ENCODE assay signal across 20 cellular contexts in the genomic region with DNA sequence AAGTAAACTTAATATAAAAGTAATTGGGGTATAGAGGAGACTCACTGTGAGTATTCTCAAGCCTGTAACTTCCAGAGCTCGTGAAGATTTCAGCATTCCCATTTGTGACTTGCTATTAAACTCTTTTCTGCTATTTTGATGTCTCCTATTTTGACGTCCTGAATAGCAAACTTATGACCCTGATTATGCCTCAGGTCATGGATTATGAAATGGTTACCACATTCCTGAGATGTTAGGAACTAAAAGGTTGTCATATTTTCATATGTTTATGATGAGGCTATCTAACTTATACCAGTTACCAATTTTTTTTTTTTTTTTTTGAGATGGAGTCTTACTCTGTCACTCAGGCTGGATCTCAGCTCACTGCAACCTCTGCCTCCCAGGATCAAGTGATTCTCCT.
DNase-seq lines count a peak whose midpoint lies in the region; TF ChIP-seq lines count a peak whose summit lies in the region.
"Had no signal": no experiment of that assay in that cellular context is flagged by ENCODE, and none has a peak within 500 bp of the region (broad histone marks: within the 10 kb centered on the region; RNA-seq: fewer than 3 reads in every experiment).

No MANE protein-coding gene starts in this region.

- H2BK120ac ChIP-seq in trophoblast cell (ENCODE audit: insufficient read depth, low read length, poor library complexity), result no peak overlapping the region

- no peak overlapping the region for H2AK5ac ChIP-seq in trophoblast cell (ENCODE audit: low read length)

- no peak overlapping the region for H3K14ac ChIP-seq in trophoblast cell (ENCODE audit: low read length)

- no peak overlapping the region for H2BK5ac ChIP-seq in trophoblast cell (ENCODE audit: low read depth, low read length, poor library complexity)

- no peak overlapping the region for H4K8ac ChIP-seq in trophoblast cell (ENCODE audit: low read depth, low read length)

- no peak overlapping the region for H3K4me2 ChIP-seq in trophoblast cell (ENCODE audit: low read length)
- H3K4me2 ChIP-seq: BLaER1 had no signal

- H3K18ac ChIP-seq in trophoblast cell (ENCODE audit: low read length), result no peak overlapping the region

- no peak overlapping the region for H2AFZ ChIP-seq in trophoblast cell (ENCODE audit: insufficient read depth, low read length, poor library complexity)

- no peak for TF ChIP-seq POLR2A in vagina (IDR thresholded peaks at IDR 0.05)

- no peak overlapping the region for H3K27ac ChIP-seq in trophoblast cell (ENCODE audit: low read depth, low read length)
- no peak overlapping the region for H3K27ac ChIP-seq in vagina
- H3K27ac ChIP-seq: BLaER1, SK-N-MC had no signal

- TF ChIP-seq CTCF in vagina (IDR thresholded peaks at IDR 0.05), result no peak

- H2BK12ac ChIP-seq in trophoblast cell (ENCODE audit: low read length), result no peak overlapping the region

- no peaks in the 10 kb centered on the region for H3K79me1 ChIP-seq in trophoblast cell (ENCODE audit: low read length)

- no peak overlapping the region for H3K23ac ChIP-seq in trophoblast cell (ENCODE audit: low read length)

- DNase-seq in ELR (ENCODE audit: low read depth) (peak; percentile 35), NCI-H226 (peak; percentile 50), amniotic epithelial cell (ENCODE audit: low read depth) (peak; percentile 49), trophoblast cell (peak; percentile 22 to 95), SW 1271 (lab: John Stamatoyannopoulos, UW) (no peak), vagina (ENCODE audit: extremely low spot score in 2 of 2) (no peak), activated gamma-delta T cell (lab: John Stamatoyannopoulos, UW) (no peak)
- DNase-seq: CD4-positive, CD25-positive, alpha-beta regulatory T cell; GOT3; NCI-H1105; NCI-H1436 treated with DMSO at 0.1 percent for 48 hours; NCI-H187 treated with DMSO at 0.1 percent for 48 hours; NCI-H2107; NCI-H446 treated with DMSO at 0.1 percent for 48 hours; NCI-H526; RPMI8226; SHP77 treated with DMSO at 0.1 percent for 48 hours had no signal

- no peak overlapping the region for H3K4ac ChIP-seq in trophoblast cell (ENCODE audit: low read depth, low read length)

- H4K12ac ChIP-seq in trophoblast cell (ENCODE audit: low read depth, low read length), result no peak overlapping the region

- no peaks in the 10 kb centered on the region for H3K79me2 ChIP-seq in trophoblast cell (ENCODE audit: control insufficient read depth, insufficient read depth, low read length, poor library complexity)

- no peak overlapping the region for H3K4me3 ChIP-seq in trophoblast cell (ENCODE audit: low read depth, low read length)
- H3K4me3 ChIP-seq in vagina, result no peak overlapping the region
- H3K4me3 ChIP-seq: BLaER1, HAP-1, SK-N-MC had no signal

- H3K27me3 ChIP-seq in trophoblast cell (ENCODE audit: insufficient read depth, low read length), result no peaks in the 10 kb centered on the region
- no peaks in the 10 kb centered on the region for H3K27me3 ChIP-seq in vagina
- H3K27me3 ChIP-seq: BLaER1 had no signal

- intact Hi-C loops in vagina (cut with DNase I), result loop anchor here (10.0 kb wide), 1 partner anchor 427 kb away; no protein-coding TSS in a partner anchor

- no CpG with 5 or more reads among the region's 2 CpGs for WGBS in trophoblast cell (ENCODE audit: extremely low coverage, insufficient coverage, insufficient read length)

- H4K91ac ChIP-seq in trophoblast cell (ENCODE audit: low read depth, low read length), result no peak overlapping the region

- H3K4me1 ChIP-seq in trophoblast cell (ENCODE audit: control insufficient read depth in 1 of 2, insufficient read depth in 2 of 2, low read length in 2 of 2), result no peaks in the 10 kb centered on the region
- no peaks in the 10 kb centered on the region for H3K4me1 ChIP-seq in vagina
- H3K4me1 ChIP-seq: BLaER1 had no signal

- H3K9ac ChIP-seq in trophoblast cell (ENCODE audit: low read length), result no peak overlapping the region
- H3K9ac ChIP-seq: BLaER1 had no signal

- H3K36me3 ChIP-seq in trophoblast cell (ENCODE audit: control insufficient read depth in 1 of 2, insufficient read depth in 2 of 2, low read length in 2 of 2) (peaks cover 2 to 4% of the 10 kb centered on the region in 2 experiments), vagina (peaks cover 0 to 4% of the 10 kb centered on the region in 2 donors)
- H3K36me3 ChIP-seq: BLaER1, HAP-1 had no signal

- H3K9me3 ChIP-seq in trophoblast cell (ENCODE audit: insufficient read depth, low read depth, low read length) (no peaks in the 10 kb centered on the region), vagina (no peaks in the 10 kb centered on the region)
- H3K9me3 ChIP-seq: BLaER1, HAP-1 had no signal

Comparison
In these comparisons a context has a peak if more than half of its experiments do, and no peak if none do; other contexts are left out.
1. DNase-seq: peak in ELR (single experiment), NCI-H226 (single experiment), amniotic epithelial cell (single experiment) and trophoblast cell (2 of 2); none in SW 1271 (0 of 2), vagina (0 of 2) and activated gamma-delta T cell (single experiment).